ENCODE assay signal across 1 cellular context in the genomic region with DNA sequence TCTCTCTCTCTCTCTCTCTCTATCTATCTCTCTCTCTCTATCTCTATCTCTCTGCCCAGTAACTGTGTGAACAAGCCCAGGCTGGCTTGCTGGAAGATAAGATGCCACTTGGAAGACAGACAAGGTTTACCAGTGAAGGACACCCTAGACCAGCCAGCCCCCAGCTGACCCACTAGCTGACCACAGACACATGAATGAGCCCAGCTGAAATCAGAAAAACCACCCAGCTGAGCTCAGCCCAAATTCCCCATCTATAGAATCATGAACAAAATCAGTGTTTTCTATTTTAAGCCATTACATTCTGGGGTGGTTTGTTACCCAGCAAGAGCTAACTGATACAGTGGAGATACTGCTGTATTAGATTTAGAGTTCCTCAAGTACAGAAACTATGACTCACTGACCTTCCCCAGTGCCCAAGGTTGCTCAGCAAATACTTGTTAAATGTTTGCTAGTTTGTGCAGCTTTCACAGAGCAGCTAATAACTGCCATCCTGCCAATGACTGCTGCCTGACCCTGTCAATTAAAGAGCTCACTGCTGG.
TF ChIP-seq lines count a peak whose summit lies in the region.

No MANE protein-coding gene starts in this region.

TF ChIP-seq in SK-N-SH, 30 proteins besides CTCF, POLR2A, EP300 and RAD21 (continued from another document):
- TF ChIP-seq, protein P1, sequence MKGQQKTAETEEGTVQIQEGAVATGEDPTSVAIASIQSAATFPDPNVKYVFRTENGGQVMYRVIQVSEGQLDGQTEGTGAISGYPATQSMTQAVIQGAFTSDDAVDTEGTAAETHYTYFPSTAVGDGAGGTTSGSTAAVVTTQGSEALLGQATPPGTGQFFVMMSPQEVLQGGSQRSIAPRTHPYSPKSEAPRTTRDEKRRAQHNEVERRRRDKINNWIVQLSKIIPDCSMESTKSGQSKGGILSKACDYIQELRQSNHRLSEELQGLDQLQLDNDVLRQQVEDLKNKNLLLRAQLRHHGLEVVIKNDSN (IDR thresholded peaks at IDR 0.05; ENCODE audit: borderline replicate concordance, low read depth), result no peak
- TF ChIP-seq TAF1 (IDR thresholded peaks at IDR 0.05; ENCODE audit: borderline replicate concordance, low read depth, low read length) (no peak), FOXJ3 (CRISPR knock-in tag; IDR thresholded peaks at IDR 0.05) (no peak), SMC3 (IDR thresholded peaks at IDR 0.05; ENCODE audit: low read depth, low read length) (no peak), TCF12 (IDR thresholded peaks at IDR 0.05) (no peak), TEAD4 (IDR thresholded peaks at IDR 0.05; ENCODE audit: borderline replicate concordance, insufficient read depth) (no peak)
- TF ChIP-seq, protein P2, sequence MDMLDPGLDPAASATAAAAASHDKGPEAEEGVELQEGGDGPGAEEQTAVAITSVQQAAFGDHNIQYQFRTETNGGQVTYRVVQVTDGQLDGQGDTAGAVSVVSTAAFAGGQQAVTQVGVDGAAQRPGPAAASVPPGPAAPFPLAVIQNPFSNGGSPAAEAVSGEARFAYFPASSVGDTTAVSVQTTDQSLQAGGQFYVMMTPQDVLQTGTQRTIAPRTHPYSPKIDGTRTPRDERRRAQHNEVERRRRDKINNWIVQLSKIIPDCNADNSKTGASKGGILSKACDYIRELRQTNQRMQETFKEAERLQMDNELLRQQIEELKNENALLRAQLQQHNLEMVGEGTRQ (IDR thresholded peaks at IDR 0.05; ENCODE audit: borderline replicate concordance, low read depth, low read length), result no peak
- TF ChIP-seq, protein P3, sequence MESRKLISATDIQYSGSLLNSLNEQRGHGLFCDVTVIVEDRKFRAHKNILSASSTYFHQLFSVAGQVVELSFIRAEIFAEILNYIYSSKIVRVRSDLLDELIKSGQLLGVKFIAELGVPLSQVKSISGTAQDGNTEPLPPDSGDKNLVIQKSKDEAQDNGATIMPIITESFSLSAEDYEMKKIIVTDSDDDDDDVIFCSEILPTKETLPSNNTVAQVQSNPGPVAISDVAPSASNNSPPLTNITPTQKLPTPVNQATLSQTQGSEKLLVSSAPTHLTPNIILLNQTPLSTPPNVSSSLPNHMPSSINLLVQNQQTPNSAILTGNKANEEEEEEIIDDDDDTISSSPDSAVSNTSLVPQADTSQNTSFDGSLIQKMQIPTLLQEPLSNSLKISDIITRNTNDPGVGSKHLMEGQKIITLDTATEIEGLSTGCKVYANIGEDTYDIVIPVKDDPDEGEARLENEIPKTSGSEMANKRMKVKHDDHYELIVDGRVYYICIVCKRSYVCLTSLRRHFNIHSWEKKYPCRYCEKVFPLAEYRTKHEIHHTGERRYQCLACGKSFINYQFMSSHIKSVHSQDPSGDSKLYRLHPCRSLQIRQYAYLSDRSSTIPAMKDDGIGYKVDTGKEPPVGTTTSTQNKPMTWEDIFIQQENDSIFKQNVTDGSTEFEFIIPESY (IDR thresholded peaks at IDR 0.05; ENCODE audit: borderline replicate concordance, low read depth), result no peak
